In the genomic region with DNA sequence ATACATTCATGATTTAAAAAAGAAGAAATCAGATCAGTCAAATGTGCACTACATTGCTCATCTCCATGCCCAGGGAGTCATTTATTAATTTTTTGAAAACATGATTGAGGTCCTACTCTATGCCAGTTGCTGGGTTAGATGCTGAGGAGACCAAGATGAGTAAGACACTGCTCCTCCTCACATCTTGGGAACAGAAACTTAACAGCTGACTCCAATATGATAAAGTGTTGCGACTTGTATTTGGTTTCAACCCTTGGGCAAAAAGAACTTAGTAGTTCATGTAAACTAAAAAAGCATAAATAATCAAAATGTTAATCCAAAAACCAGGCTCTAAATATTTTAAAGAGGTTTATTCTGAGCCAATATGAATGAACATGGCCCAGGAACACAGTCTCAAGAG, we compare ENCODE assay signal across 33 cellular contexts. TPM values are rescaled to one million over a fixed set of nuclear protein-coding genes. Genes with fewer than 3 reads are reported as not detected.
"Had no signal": no experiment of that assay in that cellular context is flagged by ENCODE, and none has a peak within 500 bp of the region (broad histone marks: within the 10 kb centered on the region; RNA-seq: fewer than 3 reads in every experiment).

No MANE protein-coding gene starts in this region.

- H3K27ac ChIP-seq: coronary artery, gastrocnemius medialis, hepatocyte, prostate gland, skin epidermis, spleen, testis, tibial nerve, upper lobe of right lung, vagina had no signal

- H3K9me3 ChIP-seq: esophagus muscularis mucosa, gastrocnemius medialis, heart left ventricle, prostate gland, right atrium auricular region, spleen, testis, tibial nerve, upper lobe of right lung, vagina had no signal

- H3K36me3 ChIP-seq: esophagus muscularis mucosa, gastrocnemius medialis, heart left ventricle, prostate gland, right atrium auricular region, spleen, tibial nerve, upper lobe of right lung, vagina had no signal

- H3K4me3 ChIP-seq: coronary artery, esophagus muscularis mucosa, gastrocnemius medialis, heart left ventricle, hepatocyte, prostate gland, right atrium auricular region, skin epidermis, spleen, testis, tibial nerve, upper lobe of right lung, vagina had no signal

- H3K27me3 ChIP-seq: esophagus muscularis mucosa, gastrocnemius medialis, heart left ventricle, hepatocyte, right atrium auricular region, testis, tibial nerve, upper lobe of right lung, vagina had no signal

- H3K79me2 ChIP-seq: hepatocyte had no signal

- H3K4me2 ChIP-seq: hepatocyte had no signal

- ATAC-seq: gastrocnemius medialis; heart left ventricle; left lobe of liver; naive thymus-derived CD4-positive, alpha-beta T cell; sciatic nerve; stimulated activated memory B cell treated with anti-CD40 and anti-IgM and Interleukin-4, amounts not matched to agents 10 μg/mL and 1 μg/mL and 100 μg/mL, for 72 hours; stimulated activated naive CD8-positive, alpha-beta T cell treated with anti-CD3 and anti-CD28 coated beads, Interleukin-15, Interleukin-2, amounts not matched to agents 100 U/mL and 50 U/mL, for 24 hours; upper lobe of right lung had no signal

- DNase-seq: dermis blood vessel endothelial cell; effector memory CD4-positive, alpha-beta T cell; gastrocnemius medialis; heart left ventricle; kidney; mesenchymal stem cell; midbrain; naive thymus-derived CD4-positive, alpha-beta T cell; nephron progenitor cell; nucleus accumbens; spleen; stimulated activated CD4-positive, alpha-beta T cell treated with anti-CD3 and anti-CD28 coated beads, Interleukin-4, amount 100 ng/mL, for 4 hours; stimulated activated naive CD8-positive, alpha-beta T cell treated with anti-CD3 and anti-CD28 coated beads, Interleukin-15, Interleukin-2, amounts not matched to agents 100 U/mL and 50 U/mL, for 24 hours; substantia nigra; testis had no signal

- H3K4me1 ChIP-seq: prostate gland had no signal

- H2AFZ ChIP-seq: hepatocyte had no signal

RNA-seq across cellular contexts. Expression of a gene that starts 56.9 kb away (rescaled TPM):
- total RNA-seq: dermis blood vessel endothelial cell; endothelial cell of umbilical vein; epithelial cell of proximal tubule; esophagus muscularis mucosa; gastrocnemius medialis; heart left ventricle; hepatocyte; kidney; left lobe of liver; lower leg skin; lung microvascular endothelial cell; mucosa of gallbladder; naive thymus-derived CD4-positive, alpha-beta T cell; osteocyte; prostate gland; right atrium auricular region; sciatic nerve; spleen; tibial nerve; upper lobe of right lung; vagina had no signal
- polyA plus RNA-seq: endothelial cell of umbilical vein; heart left ventricle; naive thymus-derived CD4-positive, alpha-beta T cell; spleen had no signal
